Comparison of ENCODE assay signal across 12 cellular contexts in the genomic region with DNA sequence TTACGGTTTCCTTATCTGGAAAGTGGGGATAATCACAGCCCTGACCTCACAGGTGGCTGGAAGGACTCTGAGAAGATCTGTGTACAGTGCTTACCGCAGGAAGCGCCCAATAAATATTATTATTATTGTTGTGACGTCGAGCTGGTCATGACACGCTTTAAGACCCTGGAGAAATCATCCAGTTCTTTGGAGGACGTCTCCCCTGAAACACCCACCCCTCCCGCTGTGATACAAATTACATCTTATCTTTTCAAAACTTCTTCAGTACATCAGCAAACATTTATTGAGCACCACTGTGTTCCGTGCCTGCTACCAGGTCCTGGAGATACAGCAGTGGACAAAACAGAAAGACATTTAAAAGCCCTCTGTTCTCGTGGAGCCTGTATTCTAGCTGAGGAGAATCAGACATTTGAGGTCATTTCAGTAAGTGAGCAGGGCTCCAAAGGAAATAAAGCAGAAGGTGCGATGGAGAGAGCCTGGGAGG.
DNase-seq lines count a peak whose midpoint lies in the region; ATAC-seq and TF ChIP-seq lines count a peak whose summit lies in the region.
"Had no signal": no experiment of that assay in that cellular context is flagged by ENCODE, and none has a peak within 500 bp of the region (broad histone marks: within the 10 kb centered on the region; RNA-seq: fewer than 3 reads in every experiment).

No MANE protein-coding gene starts in this region.

- peak overlapping the region; percentile 75 for H2BK5ac ChIP-seq in mesenchymal stem cell (ENCODE audit: low read depth, low read length, poor library complexity, severe bottlenecking)

- peak overlapping the region; percentile 97 for H2BK120ac ChIP-seq in mesenchymal stem cell (ENCODE audit: low read depth, low read length)

- DNase-seq in SK-N-SH (no peak), choroid plexus epithelial cell (ENCODE audit: low read depth) (peak; percentile 77), mesenchymal stem cell (peak; percentile 90), thyroid gland (no peak), T-helper 2 cell (no peak)
- DNase-seq in stimulated activated CD4-positive, alpha-beta T cell treated with anti-CD3 and anti-CD28 coated beads, Interleukin-1b, Interleukin-23, amount 100 ng/mL, for 48 hours, result no peak
- DNase-seq: activated CD4-positive, alpha-beta T cell treated with anti-CD3 and anti-CD28 coated beads, Interleukin-2, amount 10 ng/mL, durations not matched to agents 7 days and 5 days; cerebellar nuclear complex; NCI-H1092 treated with DMSO at 0.1 percent for 48 hours had no signal

- H3K9ac ChIP-seq in SK-N-SH (peak overlapping the region; percentile 78), mesenchymal stem cell (ENCODE audit: low read length) (peak overlapping the region; percentile 86)

- H2AFZ ChIP-seq in SK-N-SH (ENCODE audit: low read depth) (peak overlapping the region; percentile 85; the same call in 1 of the 2 replicates), mesenchymal stem cell (ENCODE audit: low read depth, low read length) (no peak overlapping the region)

- intact Hi-C loops in thyroid gland (cut with DNase I), result no loop called here

- H3K4me3 ChIP-seq in SK-N-SH (ENCODE audit: low read depth in 2 of 2, low read length in 1 of 2) (peak overlapping the region; percentile 52 to 59), choroid plexus epithelial cell (ENCODE audit: low read depth, low read length) (no peak overlapping the region), mesenchymal stem cell (ENCODE audit: insufficient read depth in 1 of 2, low read depth in 1 of 2, low read length in 2 of 2) (peak overlapping the region in 1 of 2 experiments; percentile 61), thyroid gland (replicated peaks in 1 of 3) (no peak overlapping the region)

- peak overlapping the region; percentile 87 to 96 for H3K18ac ChIP-seq in mesenchymal stem cell (ENCODE audit: low read depth in 1 of 2, low read length in 2 of 2)

- H4K8ac ChIP-seq in mesenchymal stem cell (ENCODE audit: low read length), result peak overlapping the region; percentile 98

- no peak for TF ChIP-seq POLR2A in thyroid gland (IDR thresholded peaks at IDR 0.05)

- H3K23ac ChIP-seq in mesenchymal stem cell (ENCODE audit: low read length in 2 of 2), result no peak overlapping the region

- WGBS in SK-N-SH (ENCODE audit: low lambda C conversion rate), result 64% methylated on average over 11 of the region's 11 CpGs
- 39% methylated on average over 9 of the region's 11 CpGs for WGBS in mesenchymal stem cell
- 59 to 66% methylated on average over 11 of the region's 11 CpGs for WGBS in thyroid gland, 2 donors

- H2BK12ac ChIP-seq in mesenchymal stem cell (ENCODE audit: low read length in 2 of 2), result peak overlapping the region; percentile 85 to 99

- POLR2A ChIA-PET in SK-N-SH (lab: Yijun Ruan, JAX), result no interaction called here

- peak overlapping the region; percentile 99 for H4K91ac ChIP-seq in mesenchymal stem cell (ENCODE audit: low read length)

- H3K4ac ChIP-seq in mesenchymal stem cell (ENCODE audit: low read depth in 1 of 2, low read length in 2 of 2), result peak overlapping the region; percentile 64 to 86

- H3K9me2 ChIP-seq in SK-N-SH, result no peaks in the 10 kb centered on the region

- H3K79me1 ChIP-seq in mesenchymal stem cell (replicated peaks; ENCODE audit: low read length, poor library complexity, severe bottlenecking), result no peaks in the 10 kb centered on the region

- CTCF ChIA-PET in SK-N-SH (lab: Yijun Ruan, JAX), result interaction anchor here (0.9 to 1.3 kb wide), 3 partner anchors 8 to 101 kb away, joined by 3 to 4 read pairs (median 3); no protein-coding TSS in a partner anchor

- no peak for TF ChIP-seq CTCF in SK-N-SH (IDR thresholded peaks at IDR 0.05)
- TF ChIP-seq CTCF in choroid plexus epithelial cell (conservative IDR thresholded peaks at IDR 0.05; ENCODE audit: low read depth, low read length), result no peak
- TF ChIP-seq CTCF in thyroid gland (IDR thresholded peaks at IDR 0.05), result no peak

- H2AK5ac ChIP-seq in mesenchymal stem cell (ENCODE audit: low read length, severe bottlenecking), result peak overlapping the region; percentile 77

- no peak overlapping the region for H3K14ac ChIP-seq in mesenchymal stem cell (ENCODE audit: low read length in 2 of 2)

- ATAC-seq in SK-N-SH treated with all-trans-retinoic acid at 6 μM for 48 hours (no peak), GM18861 (IDR thresholded peaks at IDR 0.05; ENCODE audit: unreplicated experiment) (no peak)

- no peaks in the 10 kb centered on the region for H3K27me3 ChIP-seq in SK-N-SH (ENCODE audit: insufficient read depth)
- H3K27me3 ChIP-seq in mesenchymal stem cell (ENCODE audit: control insufficient read depth in 1 of 2, insufficient read depth in 1 of 2, low read length in 2 of 2), result no peaks in the 10 kb centered on the region
- no peaks in the 10 kb centered on the region for H3K27me3 ChIP-seq in thyroid gland

- no peak overlapping the region for H2BK15ac ChIP-seq in mesenchymal stem cell (ENCODE audit: low read depth, poor library complexity, severe bottlenecking)

- H3K36me3 ChIP-seq in SK-N-SH (replicated peaks in 1 of 2; ENCODE audit: control insufficient read depth in 1 of 2, insufficient read depth in 2 of 2, low read length in 1 of 2) (no peaks in the 10 kb centered on the region), mesenchymal stem cell (ENCODE audit: control insufficient read depth in 1 of 2, insufficient read depth in 2 of 2, low read depth in 1 of 2, low read length in 2 of 2) (no peaks in the 10 kb centered on the region), thyroid gland (no peaks in the 10 kb centered on the region)

- H3K4me1 ChIP-seq in SK-N-SH (ENCODE audit: control insufficient read depth in 1 of 2, insufficient read depth in 2 of 2, low read depth in 1 of 2, low read length in 1 of 2) (peaks cover 17 to 31% of the 10 kb centered on the region in 2 experiments), mesenchymal stem cell (ENCODE audit: control insufficient read depth, insufficient read depth, low read depth, low read length) (peaks cover 45% of the 10 kb centered on the region), thyroid gland (peaks cover 49 to 73% of the 10 kb centered on the region in 2 donors)

- H3K4me2 ChIP-seq in SK-N-SH (peak overlapping the region; percentile 89), mesenchymal stem cell (ENCODE audit: low read length, poor library complexity, severe bottlenecking) (peak overlapping the region; percentile 61)

- TF ChIP-seq EP300 in SK-N-SH (IDR thresholded peaks at IDR 0.05; ENCODE audit: borderline replicate concordance in 1 of 2, low read depth in 1 of 2, low read length in 1 of 2), result no peak

- no peaks in the 10 kb centered on the region for H3K9me3 ChIP-seq in SK-N-SH
- no peaks in the 10 kb centered on the region for H3K9me3 ChIP-seq in mesenchymal stem cell (ENCODE audit: control insufficient read depth, low read length)
- H3K9me3 ChIP-seq in thyroid gland, result no peaks in the 10 kb centered on the region

- H3K79me2 ChIP-seq in SK-N-SH (ENCODE audit: insufficient read depth), result no peaks in the 10 kb centered on the region

- no peak for TF ChIP-seq RAD21 in SK-N-SH (IDR thresholded peaks at IDR 0.05; ENCODE audit: low read length)

- H3F3A ChIP-seq in SK-N-SH (replicated peaks; ENCODE audit: insufficient read depth), result peaks cover 14% of the 10 kb centered on the region

- no peaks in the 10 kb centered on the region for H4K20me1 ChIP-seq in SK-N-SH (ENCODE audit: insufficient read depth)

- H3K27ac ChIP-seq in SK-N-SH (ENCODE audit: low read depth in 2 of 2, low read length in 1 of 2) (peak overlapping the region; percentile 85 to 90), mesenchymal stem cell (ENCODE audit: low read length, poor library complexity, severe bottlenecking) (peak overlapping the region; percentile 88), thyroid gland (peak overlapping the region; percentile 80 to 92 (median 80))
- H3K27ac ChIP-seq: 22Rv1 had no signal

TF ChIP-seq in SK-N-SH, 30 proteins besides CTCF, POLR2A, EP300 and RAD21:
- TF ChIP-seq GATA2 (CRISPR knock-in tag; IDR thresholded peaks at IDR 0.05) (no peak), ELF1 (IDR thresholded peaks at IDR 0.05) (no peak)

TF ChIP-seq in SK-N-SH treated with all-trans-retinoic acid at 6 μM for 48 hours, 23 proteins besides CTCF, POLR2A, EP300 and RAD21:
- TF ChIP-seq ZFP30 (CRISPR knock-in tag; IDR thresholded peaks at IDR 0.05), result no peak
- no peak for TF ChIP-seq RARB (CRISPR knock-in tag; IDR thresholded peaks at IDR 0.05)
- TF ChIP-seq CSDC2 (CRISPR knock-in tag; IDR thresholded peaks at IDR 0.05), result no peak
- no peak for TF ChIP-seq ZNF70 (CRISPR knock-in tag; IDR thresholded peaks at IDR 0.05)
- no peak for TF ChIP-seq ZNF8 (CRISPR knock-in tag; IDR thresholded peaks at IDR 0.05)
- TF ChIP-seq TCF4 (CRISPR knock-in tag; IDR thresholded peaks at IDR 0.05; ENCODE audit: borderline replicate concordance), result no peak

Comparison
In these comparisons a context has a peak if more than half of its experiments do, and no peak if none do; other contexts are left out.
1. DNase-seq: peak in choroid plexus epithelial cell (single experiment) and mesenchymal stem cell (single experiment); none in SK-N-SH (single experiment), thyroid gland (0 of 2), stimulated activated CD4-positive, alpha-beta T cell treated with anti-CD3 and anti-CD28 coated beads, Interleukin-1b, Interleukin-23, amount 100 ng/mL, for 48 hours (single experiment) and T-helper 2 cell (0 of 5).
2. H3K4me3 ChIP-seq: peak in SK-N-SH (2 of 2); none in choroid plexus epithelial cell (single experiment) and thyroid gland (0 of 3).
3. Peak in every context shown above with its lines, with median percentiles within 50 percentile points of each other: H3K27ac ChIP-seq.